Comparison of ENCODE assay signal across 14 cellular contexts in genomic region chr12:97756741-97757140, GRCh38.
"Had no signal": no experiment of that assay in that cellular context is flagged by ENCODE, and none has a peak within 500 bp of the region (broad histone marks: within the 10 kb centered on the region; RNA-seq: fewer than 3 reads in every experiment).

No MANE protein-coding gene starts in this region.

- H3K27me3 ChIP-seq: hepatocyte, neutrophil, uterus had no signal

- H3K27ac ChIP-seq: neutrophil had no signal

- H3K36me3 ChIP-seq: neutrophil, uterus had no signal

- H3K4me3 ChIP-seq: hepatocyte, lung, mucosa of descending colon, uterus had no signal

- H3K79me2 ChIP-seq: hepatocyte had no signal

- H2AFZ ChIP-seq: hepatocyte had no signal

- DNase-seq: activated CD8-positive, alpha-beta memory T cell treated with anti-CD3 and anti-CD28 coated beads, Interleukin-2, amount 10 ng/mL, durations not matched to agents 7 days and 5 days; activated effector memory CD4-positive, alpha-beta T cell treated with Interleukin-2 at 50 U/mL for 16 hours; activated naive CD8-positive, alpha-beta T cell treated with anti-CD3 and anti-CD28 coated beads for 36 hours; activated T-cell treated with anti-CD3 and anti-CD28 coated beads, Interleukin-2, amount 50 U/mL, for 24 hours; foreskin melanocyte; kidney; mucosa of descending colon; naive thymus-derived CD8-positive, alpha-beta T cell; uterus had no signal

- ATAC-seq: activated CD4-positive, CD25-positive, alpha-beta regulatory T cell treated with anti-CD3 and anti-CD28 coated beads, Interleukin-2, amount 50 U/mL, for 24 hours; activated CD8-positive, alpha-beta memory T cell treated with anti-CD3 and anti-CD28 coated beads, Interleukin-2, amount 10 ng/mL, durations not matched to agents 7 days and 5 days; mucosa of descending colon; naive thymus-derived CD8-positive, alpha-beta T cell; stimulated activated memory B cell treated with anti-CD40 and anti-IgM and Interleukin-4, amounts not matched to agents 10 μg/mL and 1 μg/mL and 100 μg/mL, for 72 hours had no signal

- H3K4me1 ChIP-seq: uterus had no signal

- H3K9me3 ChIP-seq: neutrophil, uterus had no signal
